In the genomic region with DNA sequence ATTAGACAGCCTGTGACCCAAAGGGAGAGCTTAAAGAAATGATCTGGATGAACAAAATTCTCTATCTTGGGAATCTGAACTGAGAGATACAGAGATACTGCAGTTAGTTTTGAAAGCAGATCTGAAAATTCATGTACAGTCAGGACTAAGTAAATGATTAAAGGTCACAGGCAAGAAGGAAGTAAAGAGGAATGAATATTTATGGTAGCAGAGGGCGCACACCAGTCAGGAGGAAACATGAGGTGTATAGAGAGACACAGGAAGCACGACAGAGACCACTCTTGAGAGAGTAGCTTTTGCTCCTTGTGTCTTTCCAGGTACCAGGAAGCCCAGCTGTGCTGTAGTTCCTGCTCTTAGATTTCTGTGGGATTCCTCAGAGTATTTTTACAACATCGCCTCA, we compare ENCODE assay signal across 14 cellular contexts. TPM values are rescaled to one million over a fixed set of nuclear protein-coding genes. Genes with fewer than 3 reads are reported as not detected.
A peak's percentile ranks its signal among the peaks of the same experiment; 100 is the strongest.
DNase-seq lines count a peak whose midpoint lies in the region; ATAC-seq lines count a peak whose summit lies in the region.
"Had no signal": no experiment of that assay in that cellular context is flagged by ENCODE, and none has a peak within 500 bp of the region (broad histone marks: within the 10 kb centered on the region; RNA-seq: fewer than 3 reads in every experiment).

No MANE protein-coding gene starts in this region.

- no peak overlapping the region for H3K4me3 ChIP-seq in trophoblast cell (ENCODE audit: low read depth, low read length)
- H3K4me3 ChIP-seq: thoracic aorta had no signal

- no peak overlapping the region for H2AK5ac ChIP-seq in trophoblast cell (ENCODE audit: low read length)

- H3K36me3 ChIP-seq in trophoblast cell (ENCODE audit: control insufficient read depth in 1 of 2, insufficient read depth in 2 of 2, low read length in 2 of 2) = no peaks in the 10 kb centered on the region
- H3K36me3 ChIP-seq: thoracic aorta had no signal

- H4K91ac ChIP-seq in trophoblast cell (ENCODE audit: low read depth, low read length) = no peak overlapping the region

- peaks cover 0 to 25% of the 10 kb centered on the region in 2 donors for H3K27me3 Mint-ChIP-seq in natural killer cell treated with Interleukin-12 subunit alpha and Interleukin-12 subunit beta and Interleukin-15 and Interleukin-18, amount 100 ng/mL, for 72 hours

- no peak overlapping the region for H3K4me3 Mint-ChIP-seq in natural killer cell treated with Interleukin-12 subunit alpha and Interleukin-12 subunit beta and Interleukin-15 and Interleukin-18, amount 100 ng/mL, for 72 hours
- H3K4me3 Mint-ChIP-seq: activated CD4-positive, alpha-beta T cell treated with anti-CD3 and anti-CD28 coated beads, Interleukin-2, amount 10 ng/mL, durations not matched to agents 24 days and 14 days; CD4-positive, CD25-positive, alpha-beta regulatory T cell; memory B cell had no signal

- no peaks in the 10 kb centered on the region for H3K79me2 ChIP-seq in trophoblast cell (ENCODE audit: control insufficient read depth, insufficient read depth, low read length, poor library complexity)

- no peak overlapping the region for H2AFZ ChIP-seq in trophoblast cell (ENCODE audit: insufficient read depth, low read length, poor library complexity)

- no peak overlapping the region for H3K9ac ChIP-seq in trophoblast cell (ENCODE audit: low read length)

- no peaks in the 10 kb centered on the region for H3K9me3 ChIP-seq in trophoblast cell (ENCODE audit: insufficient read depth, low read depth, low read length)
- H3K9me3 ChIP-seq: thoracic aorta had no signal

- H4K12ac ChIP-seq in trophoblast cell (ENCODE audit: low read depth, low read length) = no peak overlapping the region

- no peak overlapping the region for H2BK12ac ChIP-seq in trophoblast cell (ENCODE audit: low read length)

- H3K4me2 ChIP-seq in trophoblast cell (ENCODE audit: low read length) = no peak overlapping the region

- H4K8ac ChIP-seq in trophoblast cell (ENCODE audit: low read depth, low read length) = no peak overlapping the region

- no peaks in the 10 kb centered on the region for H3K4me1 ChIP-seq in trophoblast cell (ENCODE audit: control insufficient read depth in 1 of 2, insufficient read depth in 2 of 2, low read length in 2 of 2)

- H2BK5ac ChIP-seq in trophoblast cell (ENCODE audit: low read depth, low read length, poor library complexity) = no peak overlapping the region

- DNase-seq in left kidney (ENCODE audit: low read depth, low spot score) (peak; percentile 27), SW 1271 (lab: John Stamatoyannopoulos, UW) (no peak), trophoblast cell (no peak)
- no peak for DNase-seq in natural killer cell treated with Interleukin-12 subunit alpha and Interleukin-12 subunit beta and Interleukin-15 and Interleukin-18, amount 100 ng/mL, for 72 hours (ENCODE audit: low spot score)
- DNase-seq: activated CD4-positive, alpha-beta T cell treated with anti-CD3 and anti-CD28 coated beads, Interleukin-2, amount 10 ng/mL, durations not matched to agents 24 days and 14 days; activated gamma-delta T cell treated with Interleukin-2 at 50 U/mL for 16 hours; CD4-positive, CD25-positive, alpha-beta regulatory T cell; NCI-H526 had no signal

- no peaks in the 10 kb centered on the region for H3K36me3 Mint-ChIP-seq in natural killer cell treated with Interleukin-12 subunit alpha and Interleukin-12 subunit beta and Interleukin-15 and Interleukin-18, amount 100 ng/mL, for 72 hours
- H3K36me3 Mint-ChIP-seq: CD4-positive, CD25-positive, alpha-beta regulatory T cell; memory B cell had no signal

- no peak overlapping the region for H3K27ac ChIP-seq in trophoblast cell (ENCODE audit: low read depth, low read length)
- H3K27ac ChIP-seq: thoracic aorta had no signal

- H3K27ac Mint-ChIP-seq in natural killer cell treated with Interleukin-12 subunit alpha and Interleukin-12 subunit beta and Interleukin-15 and Interleukin-18, amount 100 ng/mL, for 72 hours = no peak overlapping the region
- H3K27ac Mint-ChIP-seq: activated CD4-positive, alpha-beta T cell treated with anti-CD3 and anti-CD28 coated beads, Interleukin-2, amount 10 ng/mL, durations not matched to agents 24 days and 14 days; CD4-positive, CD25-positive, alpha-beta regulatory T cell; memory B cell had no signal

- WGBS in trophoblast cell (ENCODE audit: extremely low coverage, insufficient coverage, insufficient read length) = no CpG with 5 or more reads among the region's 3 CpGs

- ATAC-seq in GM18511 (IDR thresholded peaks at IDR 0.05; ENCODE audit: unreplicated experiment) (peak; percentile 86), GM21528 (IDR thresholded peaks at IDR 0.05; ENCODE audit: low FRiP score, unreplicated experiment) (peak; percentile 57), HG03432 (IDR thresholded peaks at IDR 0.05; ENCODE audit: unreplicated experiment) (peak; percentile 80), GM19351 (IDR thresholded peaks at IDR 0.05; ENCODE audit: unreplicated experiment) (no peak)
- ATAC-seq in natural killer cell treated with Interleukin-12 subunit alpha and Interleukin-12 subunit beta and Interleukin-15 and Interleukin-18, amount 100 ng/mL, for 72 hours = no peak

- H3K23ac ChIP-seq in trophoblast cell (ENCODE audit: low read length) = no peak overlapping the region

- H2BK120ac ChIP-seq in trophoblast cell (ENCODE audit: insufficient read depth, low read length, poor library complexity) = no peak overlapping the region

- peaks cover 2% of the 10 kb centered on the region for H3K79me1 ChIP-seq in trophoblast cell (ENCODE audit: low read length)

- no peak overlapping the region for H3K18ac ChIP-seq in trophoblast cell (ENCODE audit: low read length)

- no peak overlapping the region for H3K14ac ChIP-seq in trophoblast cell (ENCODE audit: low read length)

- H3K9me3 Mint-ChIP-seq in natural killer cell treated with Interleukin-12 subunit alpha and Interleukin-12 subunit beta and Interleukin-15 and Interleukin-18, amount 100 ng/mL, for 72 hours = no peaks in the 10 kb centered on the region
- H3K9me3 Mint-ChIP-seq: activated CD4-positive, alpha-beta T cell treated with anti-CD3 and anti-CD28 coated beads, Interleukin-2, amount 10 ng/mL, durations not matched to agents 24 days and 14 days; CD4-positive, CD25-positive, alpha-beta regulatory T cell; memory B cell had no signal

- H3K4me1 Mint-ChIP-seq in natural killer cell treated with Interleukin-12 subunit alpha and Interleukin-12 subunit beta and Interleukin-15 and Interleukin-18, amount 100 ng/mL, for 72 hours (ENCODE audit: low read depth in 2 of 2) = no peaks in the 10 kb centered on the region
- H3K4me1 Mint-ChIP-seq: CD4-positive, CD25-positive, alpha-beta regulatory T cell had no signal

- H3K27me3 ChIP-seq in trophoblast cell (ENCODE audit: insufficient read depth, low read length) = no peaks in the 10 kb centered on the region

- no peak overlapping the region for H3K4ac ChIP-seq in trophoblast cell (ENCODE audit: low read depth, low read length)

RNA-seq across cellular contexts. Expression of a gene that starts 57.6 kb away (rescaled TPM):
- 1 to 10 TPM; 1.5 to 5.0 TPM for total RNA-seq in natural killer cell treated with Interleukin-12 subunit alpha and Interleukin-12 subunit beta and Interleukin-15 and Interleukin-18, amount 100 ng/mL, for 72 hours
- polyA plus RNA-seq in trophoblast cell (2013) = 0.26 and 0.31 TPM in 2 replicates

Comparison
In these comparisons a context has a peak if more than half of its experiments do, and no peak if none do; other contexts are left out.
1. ATAC-seq: peak in GM18511 (single experiment), GM21528 (single experiment) and HG03432 (single experiment); none in GM19351 (single experiment) and natural killer cell treated with Interleukin-12 subunit alpha and Interleukin-12 subunit beta and Interleukin-15 and Interleukin-18, amount 100 ng/mL, for 72 hours (0 of 2).